26 cellular contexts compared by ENCODE assay signal in genomic region chr3:182622241-182622545, GRCh38.
"Had no signal": no experiment of that assay in that cellular context is flagged by ENCODE, and none has a peak within 500 bp of the region (broad histone marks: within the 10 kb centered on the region; RNA-seq: fewer than 3 reads in every experiment).

No MANE protein-coding gene starts in this region.

- DNase-seq: effector memory CD4-positive, alpha-beta T cell; esophagus squamous epithelium; foreskin melanocyte; glutamatergic neuron; heart right ventricle; left cardiac atrium; left lung; mesenchymal stem cell; mucosa of descending colon; naive B cell; stimulated activated CD4-positive, alpha-beta T cell treated with anti-CD3 and anti-CD28 coated beads, Interleukin-12 subunit alpha, Interleukin-12 subunit beta, amount 100 ng/mL, for 4 hours; stimulated activated CD4-positive, alpha-beta T cell treated with anti-CD3 and anti-CD28 coated beads, Interleukin-1b, Interleukin-23, amount 100 ng/mL, for 48 hours; stimulated activated CD4-positive, alpha-beta T cell treated with anti-CD3 and anti-CD28 coated beads, Interleukin-4, amount 100 ng/mL, for 1 hour; stimulated activated CD8-positive, alpha-beta memory T cell treated with anti-CD3 and anti-CD28 coated beads, Interleukin-4, amount 100 ng/mL, for 48 hours; stimulated activated naive CD4-positive, alpha-beta T cell; stimulated activated naive CD8-positive, alpha-beta T cell treated with anti-CD3 and anti-CD28 coated beads, Interleukin-15, amount 100 ng/mL, for 72 hours; upper lobe of right lung; uterus had no signal

- H3K4me1 Mint-ChIP-seq: naive B cell; stimulated activated naive CD8-positive, alpha-beta T cell treated with anti-CD3 and anti-CD28 coated beads, Interleukin-15, amount 100 ng/mL, for 72 hours had no signal

- H2AFZ ChIP-seq: neural progenitor cell had no signal

- H3K4me3 ChIP-seq: coronary artery, esophagus squamous epithelium, heart right ventricle, left lung, mucosa of descending colon, neural progenitor cell, prostate gland, right atrium auricular region, smooth muscle cell, suprapubic skin, upper lobe of right lung, uterus had no signal

- H3K27ac Mint-ChIP-seq: mesothelial cell of epicardium; naive B cell; natural killer cell treated with Interleukin-12 subunit alpha and Interleukin-12 subunit beta and Interleukin-15 and Interleukin-18, amount 100 ng/mL, for 72 hours; neural progenitor cell; stimulated activated naive CD8-positive, alpha-beta T cell treated with anti-CD3 and anti-CD28 coated beads, Interleukin-15, amount 100 ng/mL, for 72 hours had no signal

- H3K4me1 ChIP-seq: left lung, prostate gland, right atrium auricular region, suprapubic skin, upper lobe of right lung, uterus had no signal

- H3K9me3 Mint-ChIP-seq: mesothelial cell of epicardium; naive B cell; natural killer cell treated with Interleukin-12 subunit alpha and Interleukin-12 subunit beta and Interleukin-15 and Interleukin-18, amount 100 ng/mL, for 72 hours; stimulated activated naive CD8-positive, alpha-beta T cell treated with anti-CD3 and anti-CD28 coated beads, Interleukin-15, amount 100 ng/mL, for 72 hours had no signal

- H3K36me3 ChIP-seq: esophagus squamous epithelium, heart right ventricle, left lung, neural progenitor cell, prostate gland, right atrium auricular region, suprapubic skin, upper lobe of right lung, uterus had no signal

- H3K4me2 ChIP-seq: neural progenitor cell, smooth muscle cell had no signal

- H3K9ac ChIP-seq: neural progenitor cell had no signal

- H3K9me3 ChIP-seq: esophagus squamous epithelium, left lung, mucosa of descending colon, prostate gland, right atrium auricular region, suprapubic skin, upper lobe of right lung, uterus had no signal

- H3K27me3 ChIP-seq: esophagus squamous epithelium, neural progenitor cell, right atrium auricular region, suprapubic skin, upper lobe of right lung, uterus had no signal

- H3K27ac ChIP-seq: coronary artery, esophagus squamous epithelium, heart right ventricle, left lung, neural progenitor cell, prostate gland, right atrium auricular region, suprapubic skin, upper lobe of right lung, uterus had no signal

- H3K4me3 Mint-ChIP-seq: mesothelial cell of epicardium; naive B cell; natural killer cell treated with Interleukin-12 subunit alpha and Interleukin-12 subunit beta and Interleukin-15 and Interleukin-18, amount 100 ng/mL, for 72 hours; neural progenitor cell; stimulated activated naive CD8-positive, alpha-beta T cell treated with anti-CD3 and anti-CD28 coated beads, Interleukin-15, amount 100 ng/mL, for 72 hours had no signal

- H3K36me3 Mint-ChIP-seq: mesothelial cell of epicardium; naive B cell; natural killer cell treated with Interleukin-12 subunit alpha and Interleukin-12 subunit beta and Interleukin-15 and Interleukin-18, amount 100 ng/mL, for 72 hours; neural progenitor cell had no signal
